In genomic region chr4:142452132-142452855, GRCh38 we compare ENCODE assay signal across 18 cellular contexts.
DNase-seq lines count a peak whose midpoint lies in the region; ATAC-seq and TF ChIP-seq lines count a peak whose summit lies in the region.
"Had no signal": no experiment of that assay in that cellular context is flagged by ENCODE, and none has a peak within 500 bp of the region (broad histone marks: within the 10 kb centered on the region; RNA-seq: fewer than 3 reads in every experiment).

No MANE protein-coding gene starts in this region.

- no peak overlapping the region for H2AK5ac ChIP-seq in IMR-90 (ENCODE audit: low read depth, low read length)

- CTCF ChIA-PET in IMR-90 (lab: Yijun Ruan, JAX) = no interaction called here

- no peak overlapping the region for H4K91ac ChIP-seq in IMR-90 (ENCODE audit: insufficient read depth, low read depth, low read length)

- H3K27me3 Mint-ChIP-seq in nephron progenitor cell (ENCODE audit: low read depth, poor library complexity) = no peaks in the 10 kb centered on the region
- H3K27me3 Mint-ChIP-seq: activated CD8-positive, alpha-beta memory T cell treated with anti-CD3 and anti-CD28 coated beads, Interleukin-2, amount 10 ng/mL, durations not matched to agents 7 days and 5 days; naive thymus-derived CD8-positive, alpha-beta T cell; progenitor cell of endocrine pancreas had no signal

- H3K4ac ChIP-seq in IMR-90 (ENCODE audit: low read depth, low read length) = no peak overlapping the region

- no peaks in the 10 kb centered on the region for H3K79me1 ChIP-seq in IMR-90 (ENCODE audit: low read depth in 1 of 2, low read length in 2 of 2)

- H3K9me3 ChIP-seq in IMR-90 (ENCODE audit: control insufficient read depth, insufficient read depth, low read length) = no peaks in the 10 kb centered on the region
- H3K9me3 ChIP-seq: BLaER1, esophagus muscularis mucosa, thoracic aorta had no signal

- H3K4me3 Mint-ChIP-seq in nephron progenitor cell = no peak overlapping the region
- H3K4me3 Mint-ChIP-seq: activated CD8-positive, alpha-beta memory T cell treated with anti-CD3 and anti-CD28 coated beads, Interleukin-2, amount 10 ng/mL, durations not matched to agents 7 days and 5 days; naive thymus-derived CD8-positive, alpha-beta T cell had no signal

- no peak overlapping the region for H3K9ac ChIP-seq in IMR-90 (ENCODE audit: low read depth, low read length)
- H3K9ac ChIP-seq: BLaER1 had no signal

- WGBS in IMR-90 (ENCODE audit: extremely low coverage in 2 of 2, insufficient read length in 1 of 2), 2 experiments = 73% methylated on average over 3 of the region's 6 CpGs; no CpG with 5 or more reads in 1 of the 2 experiments

- no peak overlapping the region for H2BK20ac ChIP-seq in IMR-90 (ENCODE audit: low read depth, low read length)

- peak; percentile 73 for DNase-seq in EH (ENCODE audit: low read depth)
- DNase-seq in IMR-90 = peak; percentile 50
- DNase-seq in cardiac fibroblast (ENCODE audit: low read depth in 2 of 2) = peak; percentile 22 to 43
- no peak for DNase-seq in nephron progenitor cell
- DNase-seq in AG08396 (ENCODE audit: low spot score) = no peak
- DNase-seq in head of caudate nucleus = no peak
- DNase-seq in G401 (ENCODE audit: low spot score) = no peak
- DNase-seq in putamen (ENCODE audit: low spot score) = no peak
- DNase-seq: activated CD8-positive, alpha-beta memory T cell treated with anti-CD3 and anti-CD28 coated beads, Interleukin-2, amount 10 ng/mL, durations not matched to agents 7 days and 5 days; cerebellar nuclear complex; DMS 273 treated with DMSO at 0.1 percent for 48 hours; effector CD4-positive, alpha-beta T cell; naive thymus-derived CD8-positive, alpha-beta T cell had no signal

- H3K4me3 ChIP-seq in IMR-90 (ENCODE audit: insufficient read depth, low read depth, low read length) (no peak overlapping the region), cardiac fibroblast (replicated peaks in 1 of 2; ENCODE audit: low read depth in 2 of 2, low read length in 2 of 2) (no peak overlapping the region)
- H3K4me3 ChIP-seq: BLaER1, esophagus muscularis mucosa, thoracic aorta had no signal

- no peak for TF ChIP-seq POLR2A in IMR-90 (IDR thresholded peaks at IDR 0.05; ENCODE audit: low read depth, low read length)

- no peak for TF ChIP-seq CTCF in IMR-90 (conservative IDR thresholded peaks at IDR 0.05; ENCODE audit: low read depth, low read length)
- no peak for TF ChIP-seq CTCF in cardiac fibroblast (IDR thresholded peaks at IDR 0.05; ENCODE audit: low read depth, low read length)
- no peak for TF ChIP-seq CTCF in nephron progenitor cell (IDR thresholded peaks at IDR 0.05)

- peaks cover 6% of the 10 kb centered on the region for H3K36me3 Mint-ChIP-seq in nephron progenitor cell (ENCODE audit: low read depth)

- no peak overlapping the region for H2BK15ac ChIP-seq in IMR-90 (ENCODE audit: low read depth, low read length)

- intact Hi-C loops in IMR-90 (cut with micrococcal nuclease) = no loop called here
- intact Hi-C loops in head of caudate nucleus (cut with DNase I) = no loop called here

- H3K36me3 ChIP-seq in IMR-90 (ENCODE audit: control insufficient read depth, insufficient read depth, low read length) = no peaks in the 10 kb centered on the region
- H3K36me3 ChIP-seq: BLaER1, esophagus muscularis mucosa, thoracic aorta had no signal

- ATAC-seq in IMR-90 (ENCODE audit: low read depth) = peak; percentile 51; the same call in 1 of the 2 replicates
- ATAC-seq: activated CD8-positive, alpha-beta memory T cell treated with anti-CD3 and anti-CD28 coated beads, Interleukin-2, amount 10 ng/mL, durations not matched to agents 7 days and 5 days; naive thymus-derived CD8-positive, alpha-beta T cell had no signal

- no peak overlapping the region for H4K8ac ChIP-seq in IMR-90 (ENCODE audit: low read depth in 2 of 2, low read length in 2 of 2)

- no peak overlapping the region for H3K56ac ChIP-seq in IMR-90 (ENCODE audit: extremely low read depth, insufficient read depth, low read length)

- in situ Hi-C loops in IMR-90 (cut with MboI; ENCODE audit: low sequenced_read_pairs) = no loop called here
- in situ Hi-C loops in G401 (cut with HindIII; ENCODE audit: low sequenced_read_pairs) = no loop called here

- no peak overlapping the region for H3K18ac ChIP-seq in IMR-90 (ENCODE audit: low read depth, low read length)

- peaks cover 3% of the 10 kb centered on the region; the same call in 1 of the 2 replicates for H3K4me1 ChIP-seq in IMR-90 (ENCODE audit: control insufficient read depth, insufficient read depth, low read length)
- H3K4me1 ChIP-seq: BLaER1 had no signal

- H3K9me3 Mint-ChIP-seq in nephron progenitor cell = peaks cover 14% of the 10 kb centered on the region

- POLR2A ChIA-PET in IMR-90 (lab: Charles Lee; ENCODE audit: unreplicated experiment) = no interaction called here

- no peak for TF ChIP-seq RAD21 in IMR-90 (IDR thresholded peaks at IDR 0.05; ENCODE audit: low read length)

- H3K4me2 ChIP-seq in IMR-90 (ENCODE audit: low read depth, low read length) = 0 out of 2 replicates have a peak overlapping the region, but pooled peaks have one; percentile 54
- H3K4me2 ChIP-seq: BLaER1 had no signal

- no peak overlapping the region for H2BK120ac ChIP-seq in IMR-90 (ENCODE audit: low read depth, low read length)

- H4K20me1 ChIP-seq in IMR-90 (ENCODE audit: insufficient read depth, low read length) = no peaks in the 10 kb centered on the region
- H4K20me1 ChIP-seq: BLaER1 had no signal

- H4K5ac ChIP-seq in IMR-90 (ENCODE audit: low read depth, low read length) = no peak overlapping the region; the same call in 1 of the 2 replicates

- H3K4me1 Mint-ChIP-seq in nephron progenitor cell = peaks cover 10% of the 10 kb centered on the region
- H3K4me1 Mint-ChIP-seq: activated CD8-positive, alpha-beta memory T cell treated with anti-CD3 and anti-CD28 coated beads, Interleukin-2, amount 10 ng/mL, durations not matched to agents 7 days and 5 days had no signal

- H3K23ac ChIP-seq in IMR-90 (ENCODE audit: low read depth, low read length) = no peak overlapping the region

- dilution Hi-C loops in IMR-90 (cut with HindIII; ENCODE audit: low sequenced_read_pairs, unreplicated experiment) = no loop called here

- H3K27me3 ChIP-seq in IMR-90 (ENCODE audit: control insufficient read depth, insufficient read depth, low read length) = no peaks in the 10 kb centered on the region
- H3K27me3 ChIP-seq: BLaER1, esophagus muscularis mucosa had no signal

- H3K27ac ChIP-seq in IMR-90 (ENCODE audit: insufficient read depth, low read length) = no peak overlapping the region
- H3K27ac ChIP-seq: BLaER1, esophagus muscularis mucosa, thoracic aorta had no signal

- no TSS peak for BruUV-seq in IMR-90 (replicated peaks; lab: Mats Ljungman, UMichigan)

- peak overlapping the region; percentile 34 for H3K27ac Mint-ChIP-seq in nephron progenitor cell
- H3K27ac Mint-ChIP-seq: activated CD8-positive, alpha-beta memory T cell treated with anti-CD3 and anti-CD28 coated beads, Interleukin-2, amount 10 ng/mL, durations not matched to agents 7 days and 5 days; activated T-helper 2 cell treated with anti-CD3 and anti-CD28 coated beads, Interferon-gamma antibody, Interleukin-2, Interleukin-4, amounts not matched to agents 10 μg/mL and 5 μg/mL and 100 μg/mL, durations not matched to agents 14 hours and 24 hours and 36 hours; progenitor cell of endocrine pancreas had no signal

- H2AK9ac ChIP-seq in IMR-90 (replicated peaks; ENCODE audit: low read depth, low read length, poor library complexity) = no peak overlapping the region

- H2AFZ ChIP-seq in IMR-90 (replicated peaks; ENCODE audit: low read length, poor library complexity) = peak overlapping the region; percentile 15

- no peaks in the 10 kb centered on the region for H3K9me1 ChIP-seq in IMR-90 (ENCODE audit: insufficient read depth, low read length)

- H3K14ac ChIP-seq in IMR-90 (replicated peaks; ENCODE audit: low read depth, low read length) = no peak overlapping the region

- H2BK5ac ChIP-seq in IMR-90 (ENCODE audit: low read depth, low read length, poor library complexity, severe bottlenecking) = no peak overlapping the region

TF ChIP-seq in IMR-90, 13 proteins besides CTCF, POLR2A, EP300 and RAD21:
- no peak for TF ChIP-seq ELK1 (IDR thresholded peaks at IDR 0.05; ENCODE audit: borderline replicate concordance, low read depth, low read length)
- TF ChIP-seq RFX5 (IDR thresholded peaks at IDR 0.05; ENCODE audit: low read depth, low read length) = no peak
- no peak for TF ChIP-seq CHD1 (IDR thresholded peaks at IDR 0.05; ENCODE audit: low read depth, low read length)
- no peak for TF ChIP-seq BHLHE40 (IDR thresholded peaks at IDR 0.05; ENCODE audit: low read depth, low read length)
- TF ChIP-seq SMC3 (IDR thresholded peaks at IDR 0.05; ENCODE audit: low read depth, low read length) = no peak
- TF ChIP-seq MXI1 (IDR thresholded peaks at IDR 0.05; ENCODE audit: borderline replicate concordance, low read depth, low read length) = no peak
- no peak for TF ChIP-seq NFE2L2 (IDR thresholded peaks at IDR 0.05; ENCODE audit: low read depth, low read length)
- no peak for TF ChIP-seq MAFK (IDR thresholded peaks at IDR 0.05; ENCODE audit: low read depth, low read length)

Comparison
In these comparisons a context has a peak if more than half of its experiments do, and no peak if none do; other contexts are left out.
1. DNase-seq: peak in EH (single experiment), IMR-90 (single experiment) and cardiac fibroblast (2 of 2); none in nephron progenitor cell (single experiment), AG08396 (single experiment), head of caudate nucleus (0 of 42), G401 (single experiment) and putamen (single experiment).